Comparison of ENCODE assay signal across 32 cellular contexts in genomic region chr3:105223815-105224214, GRCh38.
"Had no signal": no experiment of that assay in that cellular context is flagged by ENCODE, and none has a peak within 500 bp of the region (broad histone marks: within the 10 kb centered on the region; RNA-seq: fewer than 3 reads in every experiment).

No MANE protein-coding gene starts in this region.

- H3K9me3 ChIP-seq: adrenal gland, body of pancreas, breast epithelium had no signal

- H3K27me3 ChIP-seq: adrenal gland, ascending aorta, body of pancreas, brain microvascular endothelial cell, breast epithelium, cardiac muscle cell had no signal

- ATAC-seq: activated naive CD4-positive, alpha-beta T cell treated with anti-CD3 and anti-CD28 coated beads, Interleukin-2, amount 50 U/mL, for 72 hours; activated naive CD8-positive, alpha-beta T cell treated with anti-CD3 and anti-CD28 coated beads, Interleukin-2, amount 50 U/mL, for 24 hours; activated T-cell treated with anti-CD3 and anti-CD28 coated beads, Interleukin-2, amount 50 U/mL, for 4 hours; activated T-cell treated with anti-CD3 and anti-CD28 coated beads, Interleukin-2, amount 50 U/mL, for 72 hours; activated T-helper 17 cell treated with anti-CD3 and anti-CD28 coated beads, Interleukin-2, amount 50 U/mL, for 72 hours; body of pancreas had no signal

- H3K4me1 ChIP-seq: adrenal gland, ascending aorta, body of pancreas, breast epithelium had no signal

- H3K36me3 ChIP-seq: adrenal gland, ascending aorta, brain microvascular endothelial cell, breast epithelium, cardiac muscle cell had no signal

- DNase-seq: activated effector memory CD4-positive, alpha-beta T cell treated with anti-CD3 and anti-CD28 coated beads, Interleukin-2, amount 50 U/mL, for 16 hours; activated effector memory CD4-positive, alpha-beta T cell treated with Interleukin-2 at 50 U/mL for 16 hours; activated gamma-delta T cell; activated gamma-delta T cell treated with Interleukin-2 at 50 U/mL for 16 hours; activated naive CD4-positive, alpha-beta T cell; activated naive CD4-positive, alpha-beta T cell treated with anti-CD3 and anti-CD28 coated beads for 36 hours; activated naive CD4-positive, alpha-beta T cell treated with anti-CD3 and anti-CD28 coated beads, Interleukin-2, amount 10 ng/mL, durations not matched to agents 7 days and 5 days; activated naive CD4-positive, alpha-beta T cell treated with anti-CD3 and anti-CD28 coated beads, Interleukin-2, amount 50 U/mL, for 16 hours; activated naive CD4-positive, alpha-beta T cell treated with Interleukin-2 at 50 U/mL for 16 hours; activated naive CD8-positive, alpha-beta T cell treated with anti-CD3 and anti-CD28 coated beads for 36 hours; activated naive CD8-positive, alpha-beta T cell treated with anti-CD3 and anti-CD28 coated beads, Interleukin-2, amount 10 ng/mL, durations not matched to agents 7 days and 5 days; activated naive CD8-positive, alpha-beta T cell treated with anti-CD3 and anti-CD28 coated beads, Interleukin-2, amount 50 U/mL, for 24 hours; activated T-cell treated with anti-CD3 and anti-CD28 coated beads, Interleukin-2, amount 50 U/mL, for 1 hour; activated T-cell treated with anti-CD3 and anti-CD28 coated beads, Interleukin-2, amount 50 U/mL, for 24 hours; activated T-cell treated with anti-CD3 and anti-CD28 coated beads, Interleukin-2, amount 50 U/mL, for 4 hours; activated T-cell treated with anti-CD3 and anti-CD28 coated beads, Interleukin-2, amount 50 U/mL, for 48 hours; activated T-cell treated with anti-CD3 and anti-CD28 coated beads, Interleukin-2, amount 50 U/mL, for 72 hours; adrenal gland; amniotic stem cell; amygdala; anterior cingulate cortex; aorta; body of pancreas; brain microvascular endothelial cell; caudate nucleus; central memory CD4-positive, alpha-beta T cell; cerebellar nuclear complex had no signal

- H3K27ac ChIP-seq: adrenal gland, ascending aorta, body of pancreas, brain microvascular endothelial cell, breast epithelium, cardiac muscle cell had no signal

- H3K4me3 ChIP-seq: adrenal gland, ascending aorta, body of pancreas, breast epithelium, cardiac muscle cell had no signal
